In the genomic region with DNA sequence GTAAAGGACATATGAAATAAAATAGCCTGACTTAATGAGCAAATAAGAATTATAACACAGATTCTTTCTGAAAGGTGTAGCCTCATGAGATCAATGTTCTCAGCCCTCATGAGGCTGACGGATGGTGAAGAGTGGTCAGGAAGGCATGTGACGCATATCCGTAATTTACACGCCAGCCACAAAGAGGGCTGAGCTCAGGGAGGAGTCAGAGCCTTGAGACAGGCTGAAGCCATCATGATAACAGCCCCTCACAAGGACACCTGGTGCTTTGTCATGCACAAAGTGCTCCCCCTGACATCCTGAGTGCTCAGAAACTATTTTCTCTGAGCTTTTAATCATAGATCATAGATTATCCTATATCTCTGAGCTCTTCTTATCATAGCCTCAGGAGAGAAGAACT, we compare ENCODE assay signal across 8 cellular contexts.
DNase-seq lines count a peak whose midpoint lies in the region; ATAC-seq and TF ChIP-seq lines count a peak whose summit lies in the region.

No MANE protein-coding gene starts in this region.

- no peaks in the 10 kb centered on the region for H3K36me3 ChIP-seq in effector memory CD4-positive, alpha-beta T cell (ENCODE audit: control insufficient read depth, insufficient read depth, low read length)
- H3K36me3 ChIP-seq in GM23338 (ENCODE audit: insufficient read depth) = no peaks in the 10 kb centered on the region
- H3K36me3 ChIP-seq in suprapubic skin = no peaks in the 10 kb centered on the region

- H3F3A ChIP-seq in GM23338 (replicated peaks; ENCODE audit: low read depth) = no peaks in the 10 kb centered on the region

- H3K9me2 ChIP-seq in GM23338 (ENCODE audit: insufficient read depth) = peaks cover 4% of the 10 kb centered on the region; the same call in 1 of the 2 replicates

- no peaks in the 10 kb centered on the region for H3K79me2 ChIP-seq in GM23338 (replicated peaks; ENCODE audit: insufficient read depth)

- peak; percentile 76 for DNase-seq in activated CD4-positive, alpha-beta T cell treated with anti-CD3 and anti-CD28 coated beads for 36 hours
- peak; percentile 54 to 69 (median 67) for DNase-seq in effector memory CD4-positive, alpha-beta T cell
- DNase-seq in stimulated activated CD8-positive, alpha-beta memory T cell treated with anti-CD3 and anti-CD28 coated beads, Interleukin-4, amount 100 ng/mL, for 1 hour (ENCODE audit: low read depth in 2 of 2, low spot score in 1 of 2) = peak; percentile 39 to 43
- no peak for DNase-seq in kidney glomerular epithelial cell (lab: John Stamatoyannopoulos, UW)
- DNase-seq in dedifferentiated amniotic fluid mesenchymal stem cell (ENCODE audit: extremely low spot score) = no peak
- no peak for DNase-seq in GM23338 (ENCODE audit: low spot score)
- no peak for DNase-seq in suprapubic skin (ENCODE audit: low spot score in 2 of 2)

- WGBS in suprapubic skin = 69% methylated on average over 4 of the region's 4 CpGs

- no peak overlapping the region for H3K4me3 ChIP-seq in effector memory CD4-positive, alpha-beta T cell (ENCODE audit: insufficient read depth, low read depth, low read length, poor library complexity, severe bottlenecking)
- no peak overlapping the region for H3K4me3 ChIP-seq in GM23338
- H3K4me3 ChIP-seq in suprapubic skin = no peak overlapping the region

- peaks cover 4% of the 10 kb centered on the region for H3K27me3 Mint-ChIP-seq in activated CD4-positive, alpha-beta T cell treated with anti-CD3 and anti-CD28 coated beads for 36 hours
- H3K27me3 Mint-ChIP-seq in GM23338 (ENCODE audit: insufficient read depth, low read depth, poor library complexity) = no peaks in the 10 kb centered on the region

- intact Hi-C loops in activated CD4-positive, alpha-beta T cell treated with anti-CD3 and anti-CD28 coated beads for 36 hours (cut with DNase I, micrococcal nuclease) = loop anchor here (1.0 to 10.0 kb wide), 7 partner anchors 145 to 788 kb away; no protein-coding TSS in a partner anchor

- peaks cover 84% of the 10 kb centered on the region for H3K4me1 Mint-ChIP-seq in activated CD4-positive, alpha-beta T cell treated with anti-CD3 and anti-CD28 coated beads for 36 hours
- peaks cover 8% of the 10 kb centered on the region for H3K4me1 Mint-ChIP-seq in GM23338

- peak overlapping the region; percentile 50 for H3K27ac ChIP-seq in effector memory CD4-positive, alpha-beta T cell (ENCODE audit: insufficient read depth, low read length, poor library complexity, severe bottlenecking)
- H3K27ac ChIP-seq in GM23338 (ENCODE audit: low read depth) (no peak overlapping the region), suprapubic skin (no peak overlapping the region)

- H3K9me3 ChIP-seq in effector memory CD4-positive, alpha-beta T cell (ENCODE audit: control insufficient read depth, low read length) = no peaks in the 10 kb centered on the region
- no peaks in the 10 kb centered on the region for H3K9me3 ChIP-seq in suprapubic skin

- TF ChIP-seq CTCF in GM23338 (conservative IDR thresholded peaks at IDR 0.05; ENCODE audit: low read depth in 2 of 2) (no peak), suprapubic skin (IDR thresholded peaks at IDR 0.05) (no peak)

- TF ChIP-seq EP300 in suprapubic skin (IDR thresholded peaks at IDR 0.05) = no peak

- no peak overlapping the region for H2AFZ ChIP-seq in GM23338

- H4K20me1 ChIP-seq in GM23338 (replicated peaks; ENCODE audit: insufficient read depth) = no peaks in the 10 kb centered on the region

- POLR2A ChIA-PET in activated CD4-positive, alpha-beta T cell treated with anti-CD3 and anti-CD28 coated beads for 36 hours (lab: Charles Lee) = interaction anchor here (1.1 kb wide), 1 partner anchor 350 kb away, joined by 3 read pairs; no protein-coding TSS in a partner anchor

- CTCF ChIA-PET in activated CD4-positive, alpha-beta T cell treated with anti-CD3 and anti-CD28 coated beads for 36 hours (lab: Charles Lee) = interaction anchor here (0.7 to 1.3 kb wide), 4 partner anchors 9 to 378 kb away, joined by 3 to 5 read pairs (median 4); a partner anchor contains a TSS

- peak; percentile 69 for ATAC-seq in HG03354 (IDR thresholded peaks at IDR 0.05; ENCODE audit: poor library complexity, severe bottlenecking, unreplicated experiment)
- peak; percentile 89 for ATAC-seq in activated CD4-positive, alpha-beta T cell treated with anti-CD3 and anti-CD28 coated beads for 36 hours
- no peak for ATAC-seq in GM23338

- H3K4me2 ChIP-seq in GM23338 = no peak overlapping the region

- no peaks in the 10 kb centered on the region for H3K9me3 Mint-ChIP-seq in activated CD4-positive, alpha-beta T cell treated with anti-CD3 and anti-CD28 coated beads for 36 hours (ENCODE audit: low read depth)
- H3K9me3 Mint-ChIP-seq in GM23338 = no peaks in the 10 kb centered on the region

- no peak overlapping the region for H3K4me3 Mint-ChIP-seq in activated CD4-positive, alpha-beta T cell treated with anti-CD3 and anti-CD28 coated beads for 36 hours
- no peak overlapping the region for H3K4me3 Mint-ChIP-seq in GM23338

- no peak for TF ChIP-seq POLR2A in suprapubic skin (IDR thresholded peaks at IDR 0.05)

- peaks cover 3% of the 10 kb centered on the region for H3K36me3 Mint-ChIP-seq in activated CD4-positive, alpha-beta T cell treated with anti-CD3 and anti-CD28 coated beads for 36 hours (ENCODE audit: low read depth)
- H3K36me3 Mint-ChIP-seq in GM23338 (ENCODE audit: low read depth) = no peaks in the 10 kb centered on the region

- peak overlapping the region; percentile 28 for H3K27ac Mint-ChIP-seq in activated CD4-positive, alpha-beta T cell treated with anti-CD3 and anti-CD28 coated beads for 36 hours
- no peak overlapping the region for H3K27ac Mint-ChIP-seq in GM23338

- H3K4me1 ChIP-seq in effector memory CD4-positive, alpha-beta T cell (ENCODE audit: control insufficient read depth, insufficient read depth, low read length, poor library complexity, severe bottlenecking) = peaks cover 50% of the 10 kb centered on the region
- H3K4me1 ChIP-seq in GM23338 (ENCODE audit: insufficient read depth) (no peaks in the 10 kb centered on the region; the same call in 1 of the 2 replicates), suprapubic skin (peaks cover 19% of the 10 kb centered on the region)

- no peaks in the 10 kb centered on the region for H3K27me3 ChIP-seq in effector memory CD4-positive, alpha-beta T cell (replicated peaks; ENCODE audit: control insufficient read depth, insufficient read depth, low read length, poor library complexity, severe bottlenecking)
- no peaks in the 10 kb centered on the region for H3K27me3 ChIP-seq in GM23338 (ENCODE audit: insufficient read depth)
- H3K27me3 ChIP-seq in suprapubic skin = no peaks in the 10 kb centered on the region

TF ChIP-seq in GM23338, 12 proteins besides CTCF, POLR2A, EP300 and RAD21 (continues in another document):
- TF ChIP-seq STAT1 (IDR thresholded peaks at IDR 0.05; ENCODE audit: unreplicated experiment) (no peak), ZNF114 (CRISPR knock-in tag; IDR thresholded peaks at IDR 0.05) (no peak), EZH2 (IDR thresholded peaks at IDR 0.05; ENCODE audit: low read depth, unreplicated experiment) (no peak), EZH2phosphoT487 (IDR thresholded peaks at IDR 0.05; ENCODE audit: unreplicated experiment) (no peak), CREB1 (CRISPR knock-in tag; IDR thresholded peaks at IDR 0.05; ENCODE audit: low read depth) (no peak), ZNF331 (CRISPR knock-in tag; IDR thresholded peaks at IDR 0.05; ENCODE audit: low read depth) (no peak), JUNB (IDR thresholded peaks at IDR 0.05; ENCODE audit: unreplicated experiment) (no peak)
- TF ChIP-seq, protein P1, sequence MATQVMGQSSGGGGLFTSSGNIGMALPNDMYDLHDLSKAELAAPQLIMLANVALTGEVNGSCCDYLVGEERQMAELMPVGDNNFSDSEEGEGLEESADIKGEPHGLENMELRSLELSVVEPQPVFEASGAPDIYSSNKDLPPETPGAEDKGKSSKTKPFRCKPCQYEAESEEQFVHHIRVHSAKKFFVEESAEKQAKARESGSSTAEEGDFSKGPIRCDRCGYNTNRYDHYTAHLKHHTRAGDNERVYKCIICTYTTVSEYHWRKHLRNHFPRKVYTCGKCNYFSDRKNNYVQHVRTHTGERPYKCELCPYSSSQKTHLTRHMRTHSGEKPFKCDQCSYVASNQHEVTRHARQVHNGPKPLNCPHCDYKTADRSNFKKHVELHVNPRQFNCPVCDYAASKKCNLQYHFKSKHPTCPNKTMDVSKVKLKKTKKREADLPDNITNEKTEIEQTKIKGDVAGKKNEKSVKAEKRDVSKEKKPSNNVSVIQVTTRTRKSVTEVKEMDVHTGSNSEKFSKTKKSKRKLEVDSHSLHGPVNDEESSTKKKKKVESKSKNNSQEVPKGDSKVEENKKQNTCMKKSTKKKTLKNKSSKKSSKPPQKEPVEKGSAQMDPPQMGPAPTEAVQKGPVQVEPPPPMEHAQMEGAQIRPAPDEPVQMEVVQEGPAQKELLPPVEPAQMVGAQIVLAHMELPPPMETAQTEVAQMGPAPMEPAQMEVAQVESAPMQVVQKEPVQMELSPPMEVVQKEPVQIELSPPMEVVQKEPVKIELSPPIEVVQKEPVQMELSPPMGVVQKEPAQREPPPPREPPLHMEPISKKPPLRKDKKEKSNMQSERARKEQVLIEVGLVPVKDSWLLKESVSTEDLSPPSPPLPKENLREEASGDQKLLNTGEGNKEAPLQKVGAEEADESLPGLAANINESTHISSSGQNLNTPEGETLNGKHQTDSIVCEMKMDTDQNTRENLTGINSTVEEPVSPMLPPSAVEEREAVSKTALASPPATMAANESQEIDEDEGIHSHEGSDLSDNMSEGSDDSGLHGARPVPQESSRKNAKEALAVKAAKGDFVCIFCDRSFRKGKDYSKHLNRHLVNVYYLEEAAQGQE (IDR thresholded peaks at IDR 0.05; ENCODE audit: unreplicated experiment) = no peak

Comparison
In these comparisons a context has a peak if more than half of its experiments do, and no peak if none do; other contexts are left out.
1. DNase-seq: peak in activated CD4-positive, alpha-beta T cell treated with anti-CD3 and anti-CD28 coated beads for 36 hours (single experiment), effector memory CD4-positive, alpha-beta T cell (3 of 3) and stimulated activated CD8-positive, alpha-beta memory T cell treated with anti-CD3 and anti-CD28 coated beads, Interleukin-4, amount 100 ng/mL, for 1 hour (2 of 2); none in kidney glomerular epithelial cell (single experiment), dedifferentiated amniotic fluid mesenchymal stem cell (single experiment), GM23338 (single experiment) and suprapubic skin (0 of 2).